23 cellular contexts compared by ENCODE assay signal in genomic region chr2:218691234-218691633, GRCh38. TPM values are rescaled to one million over a fixed set of nuclear protein-coding genes. Genes with fewer than 3 reads are reported as not detected.
DNase-seq lines count a peak whose midpoint lies in the region; ATAC-seq, FAIRE-seq and TF ChIP-seq lines count a peak whose summit lies in the region.
"Had no signal": no experiment of that assay in that cellular context is flagged by ENCODE, and none has a peak within 500 bp of the region (broad histone marks: within the 10 kb centered on the region; RNA-seq: fewer than 3 reads in every experiment).

No MANE protein-coding gene starts in this region.

- no peak overlapping the region for H3K9ac ChIP-seq in HepG2 (ENCODE audit: insufficient read depth, low read depth, low read length)

- no peak overlapping the region for H2AFZ ChIP-seq in HepG2 (ENCODE audit: low read length)

- in situ Hi-C loops in HepG2 (cut with HindIII; ENCODE audit: extremely low pct_ligation_motif_present, low pct_unique_long_range_greater_than_20kb), result no loop called here

- TF ChIP-seq POLR2A in HepG2 (IDR thresholded peaks at IDR 0.05; ENCODE audit: insufficient read depth in 1 of 2, low read depth in 2 of 2, low read length in 2 of 2) (no peak), erythroblast (IDR thresholded peaks at IDR 0.05; ENCODE audit: low read length) (no peak)

- peak overlapping the region; percentile 36 for H3K27ac ChIP-seq in psoas muscle
- no peak overlapping the region for H3K27ac ChIP-seq in HepG2 (ENCODE audit: extremely low read length, insufficient read depth, low read length)
- H3K27ac ChIP-seq: foreskin keratinocyte had no signal

- H3K27me3 ChIP-seq in psoas muscle (ENCODE audit: insufficient read depth in 3 of 3, low read length in 2 of 3), result no peaks in the 10 kb centered on the region
- no peaks in the 10 kb centered on the region for H3K27me3 ChIP-seq in HepG2 (ENCODE audit: control insufficient read depth in 1 of 2, insufficient read depth in 2 of 2, low read length in 2 of 2)
- H3K27me3 ChIP-seq: foreskin keratinocyte had no signal

- H3K4me3 ChIP-seq in psoas muscle (no peak overlapping the region), HepG2 (replicated peaks in 1 of 3; ENCODE audit: insufficient read depth in 1 of 3, low read depth in 2 of 3, low read length in 3 of 3) (no peak overlapping the region)
- H3K4me3 ChIP-seq: skin epidermis had no signal

- no peak for FAIRE-seq in HepG2 (lab: Jason Lieb, UNC)
- FAIRE-seq: kidney had no signal

- peak; percentile 68 to 81 (median 76) for ATAC-seq in psoas muscle
- no peak for ATAC-seq in HepG2
- ATAC-seq: CD8-positive, alpha-beta T cell; foreskin keratinocyte; naive thymus-derived CD8-positive, alpha-beta T cell had no signal

- H3K9me3 ChIP-seq in psoas muscle, result no peaks in the 10 kb centered on the region
- H3K9me3 ChIP-seq in HepG2 (ENCODE audit: low read length), result no peaks in the 10 kb centered on the region

- TF ChIP-seq EP300 in HepG2 (IDR thresholded peaks at IDR 0.05; ENCODE audit: low read depth in 2 of 2, low read length in 2 of 2) (no peak), HepG2 (CRISPR knock-in tag; IDR thresholded peaks at IDR 0.05; ENCODE audit: borderline replicate concordance) (no peak)

- H3K36me3 ChIP-seq in psoas muscle (ENCODE audit: insufficient read depth in 1 of 2, low read depth in 1 of 2), result peaks cover 5 to 59% of the 10 kb centered on the region in 2 donors
- H3K36me3 ChIP-seq in HepG2 (replicated peaks in 1 of 2; ENCODE audit: control insufficient read depth in 1 of 2, insufficient read depth in 2 of 2, low read length in 2 of 2), result peaks cover 16 to 52% of the 10 kb centered on the region in 2 experiments

- TF ChIP-seq RAD21 in HepG2 (CRISPR knock-in tag; IDR thresholded peaks at IDR 0.05), result no peak

- no peak for TF ChIP-seq CTCF in psoas muscle (IDR thresholded peaks at IDR 0.05)
- no peak for TF ChIP-seq CTCF in HepG2 (CRISPR knock-in tag; IDR thresholded peaks at IDR 0.05)

- CTCF ChIA-PET in HepG2 (lab: Yijun Ruan, JAX; ENCODE audit: low intra/inter-chr PET ratio, low total read pairs), result no interaction called here

- intact Hi-C loops in psoas muscle (cut with DNase I) (no loop called here), HepG2 (cut with micrococcal nuclease; ENCODE audit: unreplicated experiment) (no loop called here)

- peak; percentile 65 for DNase-seq in AG20443 (ENCODE audit: low spot score)
- peak; percentile 47 for DNase-seq in M059J (ENCODE audit: low read depth)
- DNase-seq in dedifferentiated amniotic fluid mesenchymal stem cell (ENCODE audit: extremely low spot score), result peak; percentile 46
- DNase-seq in psoas muscle, result no peak
- DNase-seq in HepG2 (ENCODE audit: low spot score), result no peak
- no peak for DNase-seq in erythroblast (lab: John Stamatoyannopoulos, UW)
- no peak for DNase-seq in NCI-H446 (lab: John Stamatoyannopoulos, UW)
- no peak for DNase-seq in NCI-H2107 treated with DMSO at 0.1 percent for 48 hours (lab: John Stamatoyannopoulos, UW; ENCODE audit: unreplicated experiment)
- DNase-seq: activated B cell treated with CpG ODN at 0.5 μM for 24 hours; activated CD4-positive, alpha-beta memory T cell treated with anti-CD3 and anti-CD28 coated beads, Interleukin-2, amount 10 ng/mL, durations not matched to agents 7 days and 5 days; activated naive CD4-positive, alpha-beta T cell; aorta; CD8-positive, alpha-beta T cell; DMS53; endodermal cell; foreskin keratinocyte; kidney; naive thymus-derived CD8-positive, alpha-beta T cell; NCI-H1417; NCI-H2107; NCI-H526 treated with DMSO at 0.1 percent for 48 hours; stimulated activated CD4-positive, alpha-beta T cell treated with anti-CD3 and anti-CD28 coated beads, Interleukin-4, amount 100 ng/mL, for 24 hours had no signal

- H3K79me2 ChIP-seq in HepG2 (ENCODE audit: insufficient read depth, low read length), result no peaks in the 10 kb centered on the region

- POLR2A ChIA-PET in HepG2 (lab: Yijun Ruan, JAX), result no interaction called here

- H3K4me2 ChIP-seq in HepG2 (ENCODE audit: low read depth, low read length), result no peak overlapping the region

- no peaks in the 10 kb centered on the region for H4K20me1 ChIP-seq in HepG2 (ENCODE audit: insufficient read depth, low read length)

- peaks cover 16% of the 10 kb centered on the region for H3K4me1 ChIP-seq in psoas muscle
- H3K4me1 ChIP-seq in HepG2 (ENCODE audit: insufficient read depth, low read length), result peaks cover 17% of the 10 kb centered on the region
- H3K4me1 ChIP-seq: foreskin keratinocyte had no signal

- BruUV-seq in HepG2 (replicated peaks; lab: Mats Ljungman, UMichigan), result no TSS peak

RNA-seq across cellular contexts. Expression of gene STK36, which starts 19.3 kb away (rescaled TPM):
- total RNA-seq in M059J (2014; rRNA removed; shearing (Covaris generic)), result 8.2 and 11.9 TPM in 2 replicates
- total RNA-seq in psoas muscle (10 to 100 TPM in 1 of 4 donors, 1 to 10 TPM in 3; 3.7 to 11.3 (median 7.4) TPM), HepG2 (2016; rRNA removed; fragmentation: Illumina TruSeq; extraction: Trizol) (17.6 and 45.9 TPM in 2 replicates)
- polyA plus RNA-seq in psoas muscle (1 to 10 TPM; 4.6 to 8.7 (median 6.1) TPM), HepG2 (2011; rRNA removed) (83.5 and 102 TPM in 2 replicates)
- 8.2 and 9.2 TPM in 2 replicates for total RNA-seq in HepG2 (2016; cell fraction: cytosol; rRNA removed; fragmentation: Illumina TruSeq; extraction: Trizol; ENCODE audit: low read depth)
- total RNA-seq in HepG2 (2016; cell fraction: insoluble cytoplasmic fraction; rRNA removed; fragmentation: Illumina TruSeq; extraction: Trizol), result 14.3 and 47.5 TPM in 2 replicates
- total RNA-seq in HepG2 (2016; cell fraction: membrane; rRNA removed; fragmentation: Illumina TruSeq; extraction: Trizol), result 5.9 and 7.0 TPM in 2 replicates
- 69.9 and 80.6 TPM in 2 replicates for total RNA-seq in HepG2 (2016; cell fraction: nucleus; rRNA removed; fragmentation: Illumina TruSeq; extraction: Trizol)
- polyA plus RNA-seq in HepG2 (2011; cell fraction: cytosol; rRNA removed), result 8.8 and 10.1 TPM in 2 replicates
- polyA plus RNA-seq in HepG2 (2011; cell fraction: nucleus; rRNA removed), result 954 and 1,192 TPM in 2 replicates
- 30.9 and 34.5 TPM in 2 replicates for polyA plus RNA-seq in HepG2 (2012)
- 1.4 and 1.7 TPM in 2 replicates for polyA plus RNA-seq in HepG2 (2016; cell fraction: cytosol; fragmentation: Illumina TruSeq; extraction: Trizol; ENCODE audit: low read depth)
- polyA plus RNA-seq in HepG2 (2016; cell fraction: insoluble cytoplasmic fraction; fragmentation: Illumina TruSeq; extraction: Trizol; ENCODE audit: low read depth), result 12.2 and 14.0 TPM in 2 replicates
- polyA plus RNA-seq in HepG2 (2016; cell fraction: membrane; fragmentation: Illumina TruSeq; extraction: Trizol; ENCODE audit: low read depth), result 3.6 and 5.1 TPM in 2 replicates
- polyA plus RNA-seq in HepG2 (2016; cell fraction: nucleus; fragmentation: Illumina TruSeq; extraction: Trizol; ENCODE audit: insufficient read depth, low read depth), result 225 and 235 TPM in 2 replicates
- polyA minus RNA-seq in HepG2 (2011; rRNA and poly(A)+ RNA removed; ENCODE audit: low replicate concordance), result 31.0 and 31.7 TPM in 2 replicates
- polyA minus RNA-seq in HepG2 (2011; cell fraction: cytosol; rRNA and poly(A)+ RNA removed), result 2.2 and 3.7 TPM in 2 replicates
- 93.5 and 94.1 TPM in 2 replicates for polyA minus RNA-seq in HepG2 (2011; cell fraction: nucleus; rRNA and poly(A)+ RNA removed)

RNA-seq across cellular contexts. Expression of gene TTLL4, which starts 19.4 kb away (rescaled TPM):
- 9.5 and 17.9 TPM in 2 replicates for total RNA-seq in M059J (2014; rRNA removed; shearing (Covaris generic))
- 10 to 100 TPM; 10.9 to 14.5 (median 13.8) TPM for total RNA-seq in psoas muscle
- polyA plus RNA-seq in psoas muscle, result 10 to 100 TPM in 2 of 3 donors, 1 to 10 TPM in 1; 9.2 to 15.7 (median 14.0) TPM
- 77.5 and 78.0 TPM in 2 replicates for total RNA-seq in HepG2 (2016; rRNA removed; fragmentation: Illumina TruSeq; extraction: Trizol)
- 26.9 and 32.1 TPM in 2 replicates for total RNA-seq in HepG2 (2016; cell fraction: cytosol; rRNA removed; fragmentation: Illumina TruSeq; extraction: Trizol; ENCODE audit: low read depth)
- total RNA-seq in HepG2 (2016; cell fraction: insoluble cytoplasmic fraction; rRNA removed; fragmentation: Illumina TruSeq; extraction: Trizol), result 64.0 and 77.3 TPM in 2 replicates
- 48.8 and 53.6 TPM in 2 replicates for total RNA-seq in HepG2 (2016; cell fraction: membrane; rRNA removed; fragmentation: Illumina TruSeq; extraction: Trizol)
- 76.4 and 96.7 TPM in 2 replicates for total RNA-seq in HepG2 (2016; cell fraction: nucleus; rRNA removed; fragmentation: Illumina TruSeq; extraction: Trizol)
- 84.6 and 85.5 TPM in 2 replicates for polyA plus RNA-seq in HepG2 (2011; rRNA removed)
- 56.8 and 57.9 TPM in 2 replicates for polyA plus RNA-seq in HepG2 (2011; cell fraction: cytosol; rRNA removed)
- polyA plus RNA-seq in HepG2 (2011; cell fraction: nucleus; rRNA removed), result 188 and 192 TPM in 2 replicates
- 71.9 and 80.9 TPM in 2 replicates for polyA plus RNA-seq in HepG2 (2012)
- 15.6 and 16.8 TPM in 2 replicates for polyA plus RNA-seq in HepG2 (2016; cell fraction: cytosol; fragmentation: Illumina TruSeq; extraction: Trizol; ENCODE audit: low read depth)
- polyA plus RNA-seq in HepG2 (2016; cell fraction: insoluble cytoplasmic fraction; fragmentation: Illumina TruSeq; extraction: Trizol; ENCODE audit: low read depth), result 85.9 and 98.6 TPM in 2 replicates
- polyA plus RNA-seq in HepG2 (2016; cell fraction: membrane; fragmentation: Illumina TruSeq; extraction: Trizol; ENCODE audit: low read depth), result 41.6 and 46.1 TPM in 2 replicates
- polyA plus RNA-seq in HepG2 (2016; cell fraction: nucleus; fragmentation: Illumina TruSeq; extraction: Trizol; ENCODE audit: insufficient read depth, low read depth), result 172 and 200 TPM in 2 replicates
- polyA minus RNA-seq in HepG2 (2011; rRNA and poly(A)+ RNA removed; ENCODE audit: low replicate concordance), result 60.1 and 174 TPM in 2 replicates
- 43.8 and 44.1 TPM in 2 replicates for polyA minus RNA-seq in HepG2 (2011; cell fraction: cytosol; rRNA and poly(A)+ RNA removed)
- 158 and 170 TPM in 2 replicates for polyA minus RNA-seq in HepG2 (2011; cell fraction: nucleus; rRNA and poly(A)+ RNA removed)

RNA-seq across cellular contexts. Expression of gene RNF25, which starts 19.4 kb away (rescaled TPM):
- total RNA-seq in M059J (2014; rRNA removed; shearing (Covaris generic)), result 36.1 and 40.0 TPM in 2 replicates
- total RNA-seq in psoas muscle (10 to 100 TPM; 14.5 to 30.3 (median 20.6) TPM), HepG2 (2016; rRNA removed; fragmentation: Illumina TruSeq; extraction: Trizol) (37.0 and 37.1 TPM in 2 replicates)
- polyA plus RNA-seq in psoas muscle (10 to 100 TPM; 22.6 to 32.0 (median 26.3) TPM), HepG2 (2011; rRNA removed) (87.6 and 91.8 TPM in 2 replicates)
- total RNA-seq in HepG2 (2016; cell fraction: cytosol; rRNA removed; fragmentation: Illumina TruSeq; extraction: Trizol; ENCODE audit: low read depth), result 6.7 and 8.0 TPM in 2 replicates
- 32.3 and 35.9 TPM in 2 replicates for total RNA-seq in HepG2 (2016; cell fraction: insoluble cytoplasmic fraction; rRNA removed; fragmentation: Illumina TruSeq; extraction: Trizol)
- total RNA-seq in HepG2 (2016; cell fraction: membrane; rRNA removed; fragmentation: Illumina TruSeq; extraction: Trizol), result 10.0 and 11.2 TPM in 2 replicates
- 22.4 and 23.6 TPM in 2 replicates for total RNA-seq in HepG2 (2016; cell fraction: nucleus; rRNA removed; fragmentation: Illumina TruSeq; extraction: Trizol)
- polyA plus RNA-seq in HepG2 (2011; cell fraction: cytosol; rRNA removed), result 49.3 and 55.5 TPM in 2 replicates
- polyA plus RNA-seq in HepG2 (2011; cell fraction: nucleus; rRNA removed), result 62.2 and 70.6 TPM in 2 replicates
- polyA plus RNA-seq in HepG2 (2012), result 23.9 and 27.2 TPM in 2 replicates
- 5.0 and 6.7 TPM in 2 replicates for polyA plus RNA-seq in HepG2 (2016; cell fraction: cytosol; fragmentation: Illumina TruSeq; extraction: Trizol; ENCODE audit: low read depth)
- 42.9 and 52.8 TPM in 2 replicates for polyA plus RNA-seq in HepG2 (2016; cell fraction: insoluble cytoplasmic fraction; fragmentation: Illumina TruSeq; extraction: Trizol; ENCODE audit: low read depth)
- polyA plus RNA-seq in HepG2 (2016; cell fraction: membrane; fragmentation: Illumina TruSeq; extraction: Trizol; ENCODE audit: low read depth), result 6.5 and 10.4 TPM in 2 replicates
- polyA plus RNA-seq in HepG2 (2016; cell fraction: nucleus; fragmentation: Illumina TruSeq; extraction: Trizol; ENCODE audit: insufficient read depth, low read depth), result 36.4 and 40.3 TPM in 2 replicates
- polyA minus RNA-seq in HepG2 (2011; rRNA and poly(A)+ RNA removed; ENCODE audit: low replicate concordance), result 64.2 and 95.2 TPM in 2 replicates
- polyA minus RNA-seq in HepG2 (2011; cell fraction: cytosol; rRNA and poly(A)+ RNA removed), result 23.7 and 30.0 TPM in 2 replicates
- 15.5 and 25.1 TPM in 2 replicates for polyA minus RNA-seq in HepG2 (2011; cell fraction: nucleus; rRNA and poly(A)+ RNA removed)

RNA-seq across cellular contexts. Expression of gene BCS1L, which starts 31.8 kb away (rescaled TPM):
- total RNA-seq in M059J (2014; rRNA removed; shearing (Covaris generic)), result 11.6 and 20.4 TPM in 2 replicates
- total RNA-seq in psoas muscle, result 10 to 100 TPM; 24.3 to 40.5 (median 26.8) TPM
- polyA plus RNA-seq in psoas muscle, result 10 to 100 TPM; 13.1 to 50.1 (median 31.4) TPM
- total RNA-seq in HepG2 (2016; rRNA removed; fragmentation: Illumina TruSeq; extraction: Trizol), result 52.1 and 76.0 TPM in 2 replicates
- total RNA-seq in HepG2 (2016; cell fraction: cytosol; rRNA removed; fragmentation: Illumina TruSeq; extraction: Trizol; ENCODE audit: low read depth), result 32.5 and 32.8 TPM in 2 replicates
- 48.9 and 75.0 TPM in 2 replicates for total RNA-seq in HepG2 (2016; cell fraction: insoluble cytoplasmic fraction; rRNA removed; fragmentation: Illumina TruSeq; extraction: Trizol)
- total RNA-seq in HepG2 (2016; cell fraction: membrane; rRNA removed; fragmentation: Illumina TruSeq; extraction: Trizol), result 43.8 and 49.1 TPM in 2 replicates
- total RNA-seq in HepG2 (2016; cell fraction: nucleus; rRNA removed; fragmentation: Illumina TruSeq; extraction: Trizol), result 55.2 and 71.7 TPM in 2 replicates
- 48.1 and 48.9 TPM in 2 replicates for polyA plus RNA-seq in HepG2 (2011; rRNA removed)
- polyA plus RNA-seq in HepG2 (2011; cell fraction: cytosol; rRNA removed), result 34.5 and 48.4 TPM in 2 replicates
- polyA plus RNA-seq in HepG2 (2011; cell fraction: nucleus; rRNA removed), result 177 and 202 TPM in 2 replicates
- polyA plus RNA-seq in HepG2 (2012), result 36.2 and 44.2 TPM in 2 replicates
- 25.9 and 28.7 TPM in 2 replicates for polyA plus RNA-seq in HepG2 (2016; cell fraction: cytosol; fragmentation: Illumina TruSeq; extraction: Trizol; ENCODE audit: low read depth)
- polyA plus RNA-seq in HepG2 (2016; cell fraction: insoluble cytoplasmic fraction; fragmentation: Illumina TruSeq; extraction: Trizol; ENCODE audit: low read depth), result 39.4 and 50.0 TPM in 2 replicates
- polyA plus RNA-seq in HepG2 (2016; cell fraction: membrane; fragmentation: Illumina TruSeq; extraction: Trizol; ENCODE audit: low read depth), result 34.2 and 36.1 TPM in 2 replicates
- 161 and 175 TPM in 2 replicates for polyA plus RNA-seq in HepG2 (2016; cell fraction: nucleus; fragmentation: Illumina TruSeq; extraction: Trizol; ENCODE audit: insufficient read depth, low read depth)
- 53.7 and 55.1 TPM in 2 replicates for polyA minus RNA-seq in HepG2 (2011; rRNA and poly(A)+ RNA removed; ENCODE audit: low replicate concordance)
- 10.5 and 15.4 TPM in 2 replicates for polyA minus RNA-seq in HepG2 (2011; cell fraction: cytosol; rRNA and poly(A)+ RNA removed)
- 25.1 and 25.8 TPM in 2 replicates for polyA minus RNA-seq in HepG2 (2011; cell fraction: nucleus; rRNA and poly(A)+ RNA removed)

RNA-seq across cellular contexts. Expression of gene ZNF142, which starts 31.8 kb away (rescaled TPM):
- 7.4 and 14.8 TPM in 2 replicates for total RNA-seq in M059J (2014; rRNA removed; shearing (Covaris generic))
- total RNA-seq in psoas muscle (10 to 100 TPM; 12.0 to 33.5 (median 30.1) TPM), HepG2 (2016; rRNA removed; fragmentation: Illumina TruSeq; extraction: Trizol) (10.4 and 11.4 TPM in 2 replicates)
- polyA plus RNA-seq in psoas muscle (10 to 100 TPM in 1 of 3 donors, 1 to 10 TPM in 2; 1.8 to 21.9 (median 6.9) TPM), HepG2 (2011; rRNA removed) (4.8 and 5.9 TPM in 2 replicates)
- total RNA-seq in HepG2 (2016; cell fraction: cytosol; rRNA removed; fragmentation: Illumina TruSeq; extraction: Trizol; ENCODE audit: low read depth), result 2.9 TPM in 2 replicates
- 7.5 and 10.8 TPM in 2 replicates for total RNA-seq in HepG2 (2016; cell fraction: insoluble cytoplasmic fraction; rRNA removed; fragmentation: Illumina TruSeq; extraction: Trizol)
- 5.1 and 6.6 TPM in 2 replicates for total RNA-seq in HepG2 (2016; cell fraction: membrane; rRNA removed; fragmentation: Illumina TruSeq; extraction: Trizol)
- 17.4 and 28.1 TPM in 2 replicates for total RNA-seq in HepG2 (2016; cell fraction: nucleus; rRNA removed; fragmentation: Illumina TruSeq; extraction: Trizol)
- polyA plus RNA-seq in HepG2 (2011; cell fraction: cytosol; rRNA removed), result 2.0 and 3.1 TPM in 2 replicates
- 33.3 and 35.2 TPM in 2 replicates for polyA plus RNA-seq in HepG2 (2011; cell fraction: nucleus; rRNA removed)
- polyA plus RNA-seq in HepG2 (2012), result 7.2 and 7.3 TPM in 2 replicates
- polyA plus RNA-seq in HepG2 (2016; cell fraction: cytosol; fragmentation: Illumina TruSeq; extraction: Trizol; ENCODE audit: low read depth), result 0.54 and 0.68 TPM in 2 replicates
- 5.1 and 9.3 TPM in 2 replicates for polyA plus RNA-seq in HepG2 (2016; cell fraction: insoluble cytoplasmic fraction; fragmentation: Illumina TruSeq; extraction: Trizol; ENCODE audit: low read depth)
- 1.3 and 2.5 TPM in 2 replicates for polyA plus RNA-seq in HepG2 (2016; cell fraction: membrane; fragmentation: Illumina TruSeq; extraction: Trizol; ENCODE audit: low read depth)
- polyA plus RNA-seq in HepG2 (2016; cell fraction: nucleus; fragmentation: Illumina TruSeq; extraction: Trizol; ENCODE audit: insufficient read depth, low read depth), result 27.7 and 29.0 TPM in 2 replicates
- polyA minus RNA-seq in HepG2 (2011; rRNA and poly(A)+ RNA removed; ENCODE audit: low replicate concordance), result 20.9 and 29.6 TPM in 2 replicates
- polyA minus RNA-seq in HepG2 (2011; cell fraction: cytosol; rRNA and poly(A)+ RNA removed), result 4.5 and 7.0 TPM in 2 replicates
- 27.2 and 28.3 TPM in 2 replicates for polyA minus RNA-seq in HepG2 (2011; cell fraction: nucleus; rRNA and poly(A)+ RNA removed)

Comparison
In these comparisons a context has a peak if more than half of its experiments do, and no peak if none do; other contexts are left out.
1. DNase-seq: peak in AG20443 (single experiment), M059J (single experiment) and dedifferentiated amniotic fluid mesenchymal stem cell (single experiment); none in psoas muscle (0 of 2), HepG2 (single experiment), erythroblast (0 of 2), NCI-H446 (0 of 2) and NCI-H2107 treated with DMSO at 0.1 percent for 48 hours (single experiment).